25 cellular contexts compared by ENCODE assay signal in the genomic region with DNA sequence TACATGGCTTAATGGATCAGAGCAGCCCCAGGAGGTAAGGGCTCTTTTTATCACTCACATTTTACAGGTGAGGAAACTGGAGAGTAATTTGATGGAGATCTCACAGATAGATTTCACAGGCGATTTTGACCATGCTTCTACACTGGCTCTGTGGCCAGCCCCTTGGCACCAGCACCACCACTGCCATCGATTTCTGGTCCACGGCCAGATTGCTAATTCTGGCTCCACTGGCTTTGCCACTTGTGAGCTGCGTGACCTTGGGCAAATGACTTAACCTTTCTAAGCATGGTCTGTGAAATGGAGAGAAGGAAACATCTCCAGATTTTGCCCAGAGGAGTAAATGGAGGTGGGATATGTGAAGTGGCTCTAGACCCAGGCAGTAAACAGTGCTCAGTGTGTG. TPM values are rescaled to one million over a fixed set of nuclear protein-coding genes. Genes with fewer than 3 reads are reported as not detected.
DNase-seq lines count a peak whose midpoint lies in the region; ATAC-seq and TF ChIP-seq lines count a peak whose summit lies in the region.
"Had no signal": no experiment of that assay in that cellular context is flagged by ENCODE, and none has a peak within 500 bp of the region (broad histone marks: within the 10 kb centered on the region; RNA-seq: fewer than 3 reads in every experiment).

No MANE protein-coding gene starts in this region.

- no peaks in the 10 kb centered on the region for H3K36me3 ChIP-seq in body of pancreas (replicated peaks in 1 of 2; ENCODE audit: insufficient read depth in 1 of 2, low read depth in 2 of 2)
- H3K36me3 ChIP-seq: breast epithelium, left ventricle myocardium inferior, suprapubic skin, upper lobe of right lung had no signal

- no peaks in the 10 kb centered on the region for H3K9me3 Mint-ChIP-seq in activated naive CD4-positive, alpha-beta T cell treated with anti-CD3 and anti-CD28 coated beads, Interleukin-2, amount 50 U/mL, for 24 hours
- H3K9me3 Mint-ChIP-seq in stimulated activated effector memory CD8-positive, alpha-beta T cell treated with anti-CD3 and anti-CD28 coated beads, Interleukin-12 subunit alpha, Interleukin-12 subunit beta, amount 100 ng/mL, for 72 hours = no peaks in the 10 kb centered on the region
- H3K9me3 Mint-ChIP-seq: naive thymus-derived CD4-positive, alpha-beta T cell had no signal

- no peak overlapping the region for H3K4me3 Mint-ChIP-seq in activated naive CD4-positive, alpha-beta T cell treated with anti-CD3 and anti-CD28 coated beads, Interleukin-2, amount 50 U/mL, for 24 hours
- no peak overlapping the region for H3K4me3 Mint-ChIP-seq in stimulated activated effector memory CD8-positive, alpha-beta T cell treated with anti-CD3 and anti-CD28 coated beads, Interleukin-12 subunit alpha, Interleukin-12 subunit beta, amount 100 ng/mL, for 72 hours
- H3K4me3 Mint-ChIP-seq: naive thymus-derived CD4-positive, alpha-beta T cell had no signal

- peak overlapping the region; percentile 33 for H3K27ac Mint-ChIP-seq in activated naive CD4-positive, alpha-beta T cell treated with anti-CD3 and anti-CD28 coated beads, Interleukin-2, amount 50 U/mL, for 24 hours
- peak overlapping the region; percentile 69 for H3K27ac Mint-ChIP-seq in stimulated activated effector memory CD8-positive, alpha-beta T cell treated with anti-CD3 and anti-CD28 coated beads, Interleukin-12 subunit alpha, Interleukin-12 subunit beta, amount 100 ng/mL, for 72 hours

- ATAC-seq in body of pancreas = peak; percentile 70
- ATAC-seq in stimulated activated effector memory CD8-positive, alpha-beta T cell treated with anti-CD3 and anti-CD28 coated beads, Interleukin-12 subunit alpha, Interleukin-12 subunit beta, amount 100 ng/mL, for 72 hours = no peak
- ATAC-seq: naive thymus-derived CD4-positive, alpha-beta T cell; upper lobe of right lung had no signal

- peaks cover 2% of the 10 kb centered on the region for H3K36me3 Mint-ChIP-seq in activated naive CD4-positive, alpha-beta T cell treated with anti-CD3 and anti-CD28 coated beads, Interleukin-2, amount 50 U/mL, for 24 hours
- H3K36me3 Mint-ChIP-seq in stimulated activated effector memory CD8-positive, alpha-beta T cell treated with anti-CD3 and anti-CD28 coated beads, Interleukin-12 subunit alpha, Interleukin-12 subunit beta, amount 100 ng/mL, for 72 hours = no peaks in the 10 kb centered on the region

- H3K27ac ChIP-seq in body of pancreas = no peak overlapping the region
- H3K27ac ChIP-seq: left ventricle myocardium inferior, suprapubic skin, upper lobe of right lung had no signal

- intact Hi-C loops in body of pancreas (cut with DNase I) = no loop called here

- TF ChIP-seq CTCF in body of pancreas (IDR thresholded peaks at IDR 0.05) = no peak
- TF ChIP-seq CTCF in GM13977 (IDR thresholded peaks at IDR 0.05; ENCODE audit: extremely low read depth, insufficient read depth, missing control alignments) = no peak

- no peak for DNase-seq in activated naive CD4-positive, alpha-beta T cell treated with anti-CD3 and anti-CD28 coated beads, Interleukin-2, amount 50 U/mL, for 16 hours
- DNase-seq in NCI-H2029 (lab: John Stamatoyannopoulos, UW) (peak; percentile 44), body of pancreas (peak; percentile 60 to 82 (median 72)), GM13977 (ENCODE audit: low spot score) (no peak), germinal center (ENCODE audit: low spot score) (no peak), SW 1271 (lab: John Stamatoyannopoulos, UW) (no peak)
- DNase-seq in stimulated activated effector memory CD8-positive, alpha-beta T cell treated with anti-CD3 and anti-CD28 coated beads, Interleukin-12 subunit alpha, Interleukin-12 subunit beta, amount 100 ng/mL, for 72 hours (ENCODE audit: low spot score in 2 of 2) = no peak
- DNase-seq: ACHN; activated CD4-positive, alpha-beta T cell treated with anti-CD3 and anti-CD28 coated beads for 4 hours; activated naive CD4-positive, alpha-beta T cell treated with Interleukin-2 at 50 U/mL for 16 hours; activated T-cell treated with anti-CD3 and anti-CD28 coated beads, Interleukin-2, amount 50 U/mL, for 1 hour; amygdala; Caco-2; KG1; left ventricle myocardium inferior; naive thymus-derived CD4-positive, alpha-beta T cell; OCI-M1; stimulated activated CD4-positive, alpha-beta T cell treated with anti-CD3 and anti-CD28 coated beads, Interleukin-4, amount 100 ng/mL, for 1 hour; T-helper 2 cell; upper lobe of right lung had no signal

- no peaks in the 10 kb centered on the region for H3K27me3 Mint-ChIP-seq in activated naive CD4-positive, alpha-beta T cell treated with anti-CD3 and anti-CD28 coated beads, Interleukin-2, amount 50 U/mL, for 24 hours
- H3K27me3 Mint-ChIP-seq: naive thymus-derived CD4-positive, alpha-beta T cell had no signal

- no peaks in the 10 kb centered on the region for H3K27me3 ChIP-seq in body of pancreas
- H3K27me3 ChIP-seq: breast epithelium, suprapubic skin, upper lobe of right lung had no signal

- WGBS in body of pancreas, 2 donors = 22 to 29% methylated on average over 4 of the region's 4 CpGs

- in situ Hi-C loops in GM13977 (cut with MboI; ENCODE audit: low pct_unique_long_range_greater_than_20kb, low sequenced_read_pairs, unreplicated experiment) = no loop called here

- H3K4me3 ChIP-seq in body of pancreas = no peak overlapping the region
- H3K4me3 ChIP-seq: breast epithelium, GM12878, left ventricle myocardium inferior, smooth muscle cell, suprapubic skin, upper lobe of right lung had no signal

- TF ChIP-seq POLR2A in body of pancreas (IDR thresholded peaks at IDR 0.05) = no peak

- H3K9me3 ChIP-seq in body of pancreas = no peaks in the 10 kb centered on the region
- H3K9me3 ChIP-seq: breast epithelium, Caco-2, left ventricle myocardium inferior, suprapubic skin, upper lobe of right lung had no signal

- peaks cover 18% of the 10 kb centered on the region for H3K4me1 ChIP-seq in body of pancreas
- H3K4me1 ChIP-seq: Caco-2 had no signal

- peaks cover 10% of the 10 kb centered on the region for H3K4me1 Mint-ChIP-seq in activated naive CD4-positive, alpha-beta T cell treated with anti-CD3 and anti-CD28 coated beads, Interleukin-2, amount 50 U/mL, for 24 hours
- peaks cover 27% of the 10 kb centered on the region for H3K4me1 Mint-ChIP-seq in stimulated activated effector memory CD8-positive, alpha-beta T cell treated with anti-CD3 and anti-CD28 coated beads, Interleukin-12 subunit alpha, Interleukin-12 subunit beta, amount 100 ng/mL, for 72 hours

RNA-seq across cellular contexts. Expression of gene KCNC4, which starts 32.6 kb away (rescaled TPM):
- total RNA-seq in body of pancreas = 10 to 100 TPM in 1 of 2 donors, 1 to 10 TPM in 1; 8.6 to 12.7 TPM

Comparison
In these comparisons a context has a peak if more than half of its experiments do, and no peak if none do; other contexts are left out.
1. DNase-seq: peak in NCI-H2029 (single experiment) and body of pancreas (4 of 4); none in activated naive CD4-positive, alpha-beta T cell treated with anti-CD3 and anti-CD28 coated beads, Interleukin-2, amount 50 U/mL, for 16 hours (single experiment), stimulated activated effector memory CD8-positive, alpha-beta T cell treated with anti-CD3 and anti-CD28 coated beads, Interleukin-12 subunit alpha, Interleukin-12 subunit beta, amount 100 ng/mL, for 72 hours (0 of 2), GM13977 (single experiment), germinal center (single experiment) and SW 1271 (0 of 2).